ENCODE assay signal across 33 cellular contexts in the genomic region with DNA sequence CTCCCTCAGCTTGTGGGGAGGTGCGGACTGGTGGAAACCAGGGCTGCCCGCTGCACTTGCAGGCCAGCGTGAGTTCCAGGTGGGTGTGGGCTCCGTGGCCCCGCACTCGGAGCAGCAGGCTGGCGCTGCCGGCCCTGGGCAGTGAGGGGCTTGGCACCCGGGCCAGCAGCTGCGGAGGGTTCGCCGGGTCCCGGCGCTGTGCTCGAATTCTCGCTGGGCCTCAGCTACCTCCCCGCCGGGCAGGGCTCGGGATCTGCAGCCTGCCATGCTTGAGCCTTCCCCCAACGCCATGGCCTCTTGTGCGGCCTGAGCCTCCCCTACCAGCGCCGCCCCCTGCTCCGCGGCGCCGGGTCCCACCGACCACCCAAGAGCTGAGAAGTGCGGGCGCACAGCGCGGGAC.
"Had no signal": no experiment of that assay in that cellular context is flagged by ENCODE, and none has a peak within 500 bp of the region (broad histone marks: within the 10 kb centered on the region; RNA-seq: fewer than 3 reads in every experiment).

No MANE protein-coding gene starts in this region.

- H3K27ac ChIP-seq: KMS-11 had no signal

- DNase-seq: Karpas-422, Kasumi-1, MG63, MM.1S, NCI-H1048, NCI-H1092, NCI-H1092 treated with DMSO at 0.1 percent for 48 hours, NCI-H1105, NCI-H1105 treated with DMSO at 0.1 percent for 48 hours, NCI-H1417, NCI-H1417 treated with DMSO at 0.1 percent for 48 hours, NCI-H1436, NCI-H1436 treated with DMSO at 0.1 percent for 48 hours, NCI-H146, NCI-H1694, NCI-H1694 treated with DMSO at 0.1 percent for 48 hours, NCI-H187, NCI-H187 treated with DMSO at 0.1 percent for 48 hours, NCI-H1930, NCI-H2029, NCI-H2029 treated with DMSO at 0.1 percent for 48 hours, NCI-H2081, NCI-H2081 treated with DMSO at 0.1 percent for 48 hours, NCI-H2107, NCI-H2171, NCI-H2171 treated with DMSO at 0.1 percent for 48 hours, NCI-H2227 treated with DMSO at 0.1 percent for 48 hours, NCI-H226, NCI-H345, NCI-H446, NCI-H446 treated with DMSO at 0.1 percent for 48 hours, NCI-H510A had no signal

- H3K9ac ChIP-seq: KMS-11 had no signal

- H3K36me3 ChIP-seq: MG63 had no signal

- H3K4me2 ChIP-seq: KMS-11 had no signal

- H3K4me3 ChIP-seq: MG63 had no signal
